Comparison of ENCODE assay signal across 8 cellular contexts in the genomic region with DNA sequence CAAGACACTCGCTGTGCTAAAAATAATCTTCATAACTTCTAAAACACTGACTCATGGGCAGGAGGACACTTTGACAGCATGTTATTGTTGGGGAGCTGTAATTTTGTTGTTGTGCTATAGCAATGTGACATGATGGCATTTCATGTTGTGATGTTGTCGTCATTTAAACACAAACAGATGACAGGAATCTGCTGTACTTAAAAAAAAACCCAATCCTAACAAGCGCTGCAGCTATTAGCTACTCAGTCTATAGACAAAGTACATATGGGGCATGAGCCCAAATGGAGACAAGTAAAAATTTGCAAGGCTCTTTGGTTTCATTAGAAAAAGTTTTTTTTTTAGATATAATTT. TPM values are rescaled to one million over a fixed set of nuclear protein-coding genes. Genes with fewer than 3 reads are reported as not detected.
DNase-seq lines count a peak whose midpoint lies in the region; ATAC-seq and TF ChIP-seq lines count a peak whose summit lies in the region.

No MANE protein-coding gene starts in this region.

- POLR2A ChIA-PET in HEK293 (lab: Yijun Ruan, JAX) = interaction anchor here (0.6 to 1.8 kb wide), 4 partner anchors 22 to 152 kb away, joined by 5 to 7 read pairs (median 6); a partner anchor contains a TSS

- no peak overlapping the region for H4K8ac ChIP-seq in mesenchymal stem cell (ENCODE audit: low read length)

- peak; percentile 33 for DNase-seq in AG08395 (ENCODE audit: low spot score)
- DNase-seq in astrocyte of the spinal cord (ENCODE audit: low read depth, low spot score) = peak; percentile 17
- peak; percentile 76 for DNase-seq in mesenchymal stem cell
- DNase-seq in NCI-H524 (lab: John Stamatoyannopoulos, UW) = no peak
- no peak for DNase-seq in NCI-H526 (lab: John Stamatoyannopoulos, UW)
- no peak for DNase-seq in Kasumi-1 (lab: John Stamatoyannopoulos, UW)

- no peak overlapping the region for H2BK12ac ChIP-seq in mesenchymal stem cell (ENCODE audit: low read length in 2 of 2)

- no peak overlapping the region for H3K23ac ChIP-seq in mesenchymal stem cell (ENCODE audit: low read length in 2 of 2)

- peak overlapping the region; percentile 96 for H3K9ac ChIP-seq in mesenchymal stem cell (ENCODE audit: low read length)

- no peak overlapping the region for H3K27ac ChIP-seq in HEK293 (ENCODE audit: extremely low read depth, low read depth, low read length)
- peak overlapping the region; percentile 43 for H3K27ac ChIP-seq in mesenchymal stem cell (ENCODE audit: low read length, poor library complexity, severe bottlenecking)

- H3K79me1 ChIP-seq in mesenchymal stem cell (replicated peaks; ENCODE audit: low read length, poor library complexity, severe bottlenecking) = peaks cover 3% of the 10 kb centered on the region

- no peak overlapping the region for H2AK5ac ChIP-seq in mesenchymal stem cell (ENCODE audit: low read length, severe bottlenecking)

- H3K36me3 ChIP-seq in HEK293 (ENCODE audit: control insufficient read depth in 2 of 2, insufficient read depth in 1 of 2, low read length in 2 of 2) (peaks cover 0 to 3% of the 10 kb centered on the region in 2 experiments; a peak in 1 of 3 replicates), mesenchymal stem cell (ENCODE audit: control insufficient read depth in 1 of 2, insufficient read depth in 2 of 2, low read depth in 1 of 2, low read length in 2 of 2) (peaks cover 3 to 23% of the 10 kb centered on the region in 2 experiments)

- no CpG with 5 or more reads among the region's 3 CpGs for WGBS in mesenchymal stem cell

- CTCF ChIA-PET in HEK293 (lab: Yijun Ruan, JAX) = interaction anchor here (0.6 to 0.7 kb wide), 2 partner anchors 49 to 496 kb away, joined by 3 to 4 read pairs; no protein-coding TSS in a partner anchor

- no peak overlapping the region for H2BK15ac ChIP-seq in mesenchymal stem cell (ENCODE audit: low read depth, poor library complexity, severe bottlenecking)

- H2AFZ ChIP-seq in mesenchymal stem cell (ENCODE audit: low read depth, low read length) = no peak overlapping the region

- H3K4me2 ChIP-seq in mesenchymal stem cell (ENCODE audit: low read length, poor library complexity, severe bottlenecking) = peak overlapping the region; percentile 98

- H3K4ac ChIP-seq in mesenchymal stem cell (ENCODE audit: low read depth in 1 of 2, low read length in 2 of 2) = no peak overlapping the region

- no peaks in the 10 kb centered on the region for H3K27me3 ChIP-seq in mesenchymal stem cell (ENCODE audit: control insufficient read depth in 1 of 2, insufficient read depth in 1 of 2, low read length in 2 of 2)

- 0 out of 2 replicates have a peak, but pooled peaks cover 3% of the 10 kb centered on the region for H3K4me1 ChIP-seq in HEK293 (ENCODE audit: control insufficient read depth, insufficient read depth, low read length)
- no peaks in the 10 kb centered on the region for H3K4me1 ChIP-seq in mesenchymal stem cell (ENCODE audit: control insufficient read depth, insufficient read depth, low read depth, low read length)

- H3K4me3 ChIP-seq in HEK293 (ENCODE audit: low read depth, low read length) = peak overlapping the region; percentile 63
- H3K4me3 ChIP-seq in astrocyte of the spinal cord (ENCODE audit: low read depth, low read length) = peak overlapping the region; percentile 90
- peak overlapping the region in 1 of 2 experiments; percentile 89 for H3K4me3 ChIP-seq in mesenchymal stem cell (ENCODE audit: insufficient read depth in 1 of 2, low read depth in 1 of 2, low read length in 2 of 2)

- TF ChIP-seq CTCF in HEK293 (tag by site-specific recombination; IDR thresholded peaks at IDR 0.05) = no peak
- TF ChIP-seq CTCF in astrocyte of the spinal cord (IDR thresholded peaks at IDR 0.05; ENCODE audit: low read depth, low read length) = no peak

- H4K91ac ChIP-seq in mesenchymal stem cell (ENCODE audit: low read length) = no peak overlapping the region

- ATAC-seq in GM21737 (IDR thresholded peaks at IDR 0.05; ENCODE audit: unreplicated experiment) = no peak

- H3K18ac ChIP-seq in mesenchymal stem cell (ENCODE audit: low read depth in 1 of 2, low read length in 2 of 2) = no peak overlapping the region

- H3K9me3 ChIP-seq in HEK293 (ENCODE audit: control insufficient read depth, insufficient read depth, low read depth, low read length) (no peaks in the 10 kb centered on the region), mesenchymal stem cell (ENCODE audit: control insufficient read depth, low read length) (no peaks in the 10 kb centered on the region)

- H3K14ac ChIP-seq in mesenchymal stem cell (ENCODE audit: low read length in 2 of 2) = no peak overlapping the region

- H2BK5ac ChIP-seq in mesenchymal stem cell (ENCODE audit: low read depth, low read length, poor library complexity, severe bottlenecking) = no peak overlapping the region

- no peak overlapping the region for H2BK120ac ChIP-seq in mesenchymal stem cell (ENCODE audit: low read depth, low read length)

- in situ Hi-C loops in astrocyte of the spinal cord (cut with HindIII; ENCODE audit: low sequenced_read_pairs) = no loop called here

TF ChIP-seq in HEK293, 187 proteins besides CTCF, POLR2A, EP300 and RAD21:
- TF ChIP-seq GLIS1 (tag by site-specific recombination; IDR thresholded peaks at IDR 0.05) (no peak), ZBTB21 (tag by site-specific recombination; IDR thresholded peaks at IDR 0.05) (peak; percentile 62), ZNF350 (tag by site-specific recombination; IDR thresholded peaks at IDR 0.05) (no peak), ZFHX2 (tag by site-specific recombination; conservative IDR thresholded peaks at IDR 0.05) (no peak), ZNF629 (tag by site-specific recombination; IDR thresholded peaks at IDR 0.05) (peak; percentile 18; the same call in 1 of the 2 replicates), YY1 (tag by site-specific recombination; IDR thresholded peaks at IDR 0.05) (no peak), ZNF530 (tag by site-specific recombination; IDR thresholded peaks at IDR 0.05; ENCODE audit: low read depth) (no peak), ZNF211 (tag by site-specific recombination; IDR thresholded peaks at IDR 0.05; ENCODE audit: low read depth) (no peak)
- TF ChIP-seq, protein P1, sequence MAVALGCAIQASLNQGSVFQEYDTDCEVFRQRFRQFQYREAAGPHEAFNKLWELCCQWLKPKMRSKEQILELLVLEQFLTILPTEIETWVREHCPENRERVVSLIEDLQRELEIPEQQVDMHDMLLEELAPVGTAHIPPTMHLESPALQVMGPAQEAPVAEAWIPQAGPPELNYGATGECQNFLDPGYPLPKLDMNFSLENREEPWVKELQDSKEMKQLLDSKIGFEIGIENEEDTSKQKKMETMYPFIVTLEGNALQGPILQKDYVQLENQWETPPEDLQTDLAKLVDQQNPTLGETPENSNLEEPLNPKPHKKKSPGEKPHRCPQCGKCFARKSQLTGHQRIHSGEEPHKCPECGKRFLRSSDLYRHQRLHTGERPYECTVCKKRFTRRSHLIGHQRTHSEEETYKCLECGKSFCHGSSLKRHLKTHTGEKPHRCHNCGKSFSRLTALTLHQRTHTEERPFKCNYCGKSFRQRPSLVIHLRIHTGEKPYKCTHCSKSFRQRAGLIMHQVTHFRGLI (tag by site-specific recombination; IDR thresholded peaks at IDR 0.05) = no peak
- TF ChIP-seq, protein P2, sequence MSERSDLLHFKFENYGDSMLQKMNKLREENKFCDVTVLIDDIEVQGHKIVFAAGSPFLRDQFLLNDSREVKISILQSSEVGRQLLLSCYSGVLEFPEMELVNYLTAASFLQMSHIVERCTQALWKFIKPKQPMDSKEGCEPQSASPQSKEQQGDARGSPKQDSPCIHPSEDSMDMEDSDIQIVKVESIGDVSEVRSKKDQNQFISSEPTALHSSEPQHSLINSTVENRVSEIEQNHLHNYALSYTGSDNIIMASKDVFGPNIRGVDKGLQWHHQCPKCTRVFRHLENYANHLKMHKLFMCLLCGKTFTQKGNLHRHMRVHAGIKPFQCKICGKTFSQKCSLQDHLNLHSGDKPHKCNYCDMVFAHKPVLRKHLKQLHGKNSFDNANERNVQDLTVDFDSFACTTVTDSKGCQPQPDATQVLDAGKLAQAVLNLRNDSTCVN (tag by site-specific recombination; optimal IDR thresholded peaks at IDR 0.05) = no peak

RNA-seq across cellular contexts. Expression of a gene that starts 0.8 kb away (rescaled TPM):
- 12.8 TPM for polyA plus RNA-seq in mesenchymal stem cell (2013, experiment 1 of 2)
- polyA plus RNA-seq in mesenchymal stem cell (2013, experiment 2 of 2) = 12.2 TPM

Comparison
In these comparisons a context has a peak if more than half of its experiments do, and no peak if none do; other contexts are left out.
1. DNase-seq: peak in AG08395 (single experiment), astrocyte of the spinal cord (single experiment) and mesenchymal stem cell (single experiment); none in NCI-H524 (0 of 2), NCI-H526 (0 of 2) and Kasumi-1 (0 of 2).